In the genomic region with DNA sequence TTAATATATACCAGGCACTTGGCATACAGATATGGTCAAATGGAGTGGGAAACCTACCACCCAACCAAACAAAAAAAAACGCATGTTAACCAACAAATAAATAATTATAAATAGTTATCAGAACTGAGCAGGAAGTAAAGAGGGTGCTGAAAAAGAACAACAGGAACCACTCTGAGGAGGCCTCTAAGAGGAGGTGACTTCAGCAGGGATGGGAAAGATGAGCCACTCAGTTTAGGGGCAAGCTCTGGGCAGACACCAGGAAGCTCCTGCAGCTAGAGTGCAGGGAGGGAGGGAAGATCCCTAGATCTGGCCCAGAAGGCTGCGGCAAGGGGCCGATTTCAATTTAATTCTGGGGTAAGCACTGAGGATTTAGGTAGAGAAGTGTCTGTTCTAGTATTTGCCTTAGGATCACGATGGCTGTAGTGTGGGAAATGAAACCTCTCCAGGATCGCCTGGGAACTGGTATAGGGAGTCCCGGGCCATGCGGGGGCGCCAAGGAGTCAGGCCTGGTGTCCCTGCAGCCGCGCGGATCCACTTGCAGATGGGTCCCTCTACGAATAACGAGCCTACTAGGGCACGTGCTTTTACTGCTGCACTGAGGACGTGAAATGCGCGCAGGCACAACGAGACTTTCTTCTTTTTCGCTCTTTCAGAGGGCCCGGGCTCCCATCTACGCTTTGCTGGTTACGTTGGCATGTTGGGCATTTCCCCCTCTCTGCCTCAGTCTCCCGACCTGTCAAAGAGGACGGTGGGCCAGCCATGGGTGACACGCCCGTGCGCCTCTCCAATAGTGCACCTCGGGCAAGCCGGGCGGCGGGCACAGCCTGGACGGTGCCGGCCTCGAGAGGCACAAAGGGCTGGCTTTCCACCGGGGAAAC, we compare ENCODE assay signal across 1 cellular context.
TF ChIP-seq lines count a peak whose summit lies in the region.

No MANE protein-coding gene starts in this region.

TF ChIP-seq in GM12878, 131 proteins besides CTCF, POLR2A, EP300 and RAD21 (continued from another document):
- TF ChIP-seq, protein P1, sequence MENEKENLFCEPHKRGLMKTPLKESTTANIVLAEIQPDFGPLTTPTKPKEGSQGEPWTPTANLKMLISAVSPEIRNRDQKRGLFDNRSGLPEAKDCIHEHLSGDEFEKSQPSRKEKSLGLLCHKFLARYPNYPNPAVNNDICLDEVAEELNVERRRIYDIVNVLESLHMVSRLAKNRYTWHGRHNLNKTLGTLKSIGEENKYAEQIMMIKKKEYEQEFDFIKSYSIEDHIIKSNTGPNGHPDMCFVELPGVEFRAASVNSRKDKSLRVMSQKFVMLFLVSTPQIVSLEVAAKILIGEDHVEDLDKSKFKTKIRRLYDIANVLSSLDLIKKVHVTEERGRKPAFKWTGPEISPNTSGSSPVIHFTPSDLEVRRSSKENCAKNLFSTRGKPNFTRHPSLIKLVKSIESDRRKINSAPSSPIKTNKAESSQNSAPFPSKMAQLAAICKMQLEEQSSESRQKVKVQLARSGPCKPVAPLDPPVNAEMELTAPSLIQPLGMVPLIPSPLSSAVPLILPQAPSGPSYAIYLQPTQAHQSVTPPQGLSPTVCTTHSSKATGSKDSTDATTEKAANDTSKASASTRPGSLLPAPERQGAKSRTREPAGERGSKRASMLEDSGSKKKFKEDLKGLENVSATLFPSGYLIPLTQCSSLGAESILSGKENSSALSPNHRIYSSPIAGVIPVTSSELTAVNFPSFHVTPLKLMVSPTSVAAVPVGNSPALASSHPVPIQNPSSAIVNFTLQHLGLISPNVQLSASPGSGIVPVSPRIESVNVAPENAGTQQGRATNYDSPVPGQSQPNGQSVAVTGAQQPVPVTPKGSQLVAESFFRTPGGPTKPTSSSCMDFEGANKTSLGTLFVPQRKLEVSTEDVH (IDR thresholded peaks at IDR 0.05; ENCODE audit: low read depth, partially characterized antibody) = no peak
- TF ChIP-seq, protein P2, sequence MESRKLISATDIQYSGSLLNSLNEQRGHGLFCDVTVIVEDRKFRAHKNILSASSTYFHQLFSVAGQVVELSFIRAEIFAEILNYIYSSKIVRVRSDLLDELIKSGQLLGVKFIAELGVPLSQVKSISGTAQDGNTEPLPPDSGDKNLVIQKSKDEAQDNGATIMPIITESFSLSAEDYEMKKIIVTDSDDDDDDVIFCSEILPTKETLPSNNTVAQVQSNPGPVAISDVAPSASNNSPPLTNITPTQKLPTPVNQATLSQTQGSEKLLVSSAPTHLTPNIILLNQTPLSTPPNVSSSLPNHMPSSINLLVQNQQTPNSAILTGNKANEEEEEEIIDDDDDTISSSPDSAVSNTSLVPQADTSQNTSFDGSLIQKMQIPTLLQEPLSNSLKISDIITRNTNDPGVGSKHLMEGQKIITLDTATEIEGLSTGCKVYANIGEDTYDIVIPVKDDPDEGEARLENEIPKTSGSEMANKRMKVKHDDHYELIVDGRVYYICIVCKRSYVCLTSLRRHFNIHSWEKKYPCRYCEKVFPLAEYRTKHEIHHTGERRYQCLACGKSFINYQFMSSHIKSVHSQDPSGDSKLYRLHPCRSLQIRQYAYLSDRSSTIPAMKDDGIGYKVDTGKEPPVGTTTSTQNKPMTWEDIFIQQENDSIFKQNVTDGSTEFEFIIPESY (IDR thresholded peaks at IDR 0.05) = no peak
- no peak for TF ChIP-seq SIX5 (IDR thresholded peaks at IDR 0.05; ENCODE audit: low read depth, low read length, severe bottlenecking)
- TF ChIP-seq CREM (IDR thresholded peaks at IDR 0.05; ENCODE audit: low read depth) = no peak
- no peak for TF ChIP-seq CHD4 (IDR thresholded peaks at IDR 0.05)
- TF ChIP-seq, protein P3, sequence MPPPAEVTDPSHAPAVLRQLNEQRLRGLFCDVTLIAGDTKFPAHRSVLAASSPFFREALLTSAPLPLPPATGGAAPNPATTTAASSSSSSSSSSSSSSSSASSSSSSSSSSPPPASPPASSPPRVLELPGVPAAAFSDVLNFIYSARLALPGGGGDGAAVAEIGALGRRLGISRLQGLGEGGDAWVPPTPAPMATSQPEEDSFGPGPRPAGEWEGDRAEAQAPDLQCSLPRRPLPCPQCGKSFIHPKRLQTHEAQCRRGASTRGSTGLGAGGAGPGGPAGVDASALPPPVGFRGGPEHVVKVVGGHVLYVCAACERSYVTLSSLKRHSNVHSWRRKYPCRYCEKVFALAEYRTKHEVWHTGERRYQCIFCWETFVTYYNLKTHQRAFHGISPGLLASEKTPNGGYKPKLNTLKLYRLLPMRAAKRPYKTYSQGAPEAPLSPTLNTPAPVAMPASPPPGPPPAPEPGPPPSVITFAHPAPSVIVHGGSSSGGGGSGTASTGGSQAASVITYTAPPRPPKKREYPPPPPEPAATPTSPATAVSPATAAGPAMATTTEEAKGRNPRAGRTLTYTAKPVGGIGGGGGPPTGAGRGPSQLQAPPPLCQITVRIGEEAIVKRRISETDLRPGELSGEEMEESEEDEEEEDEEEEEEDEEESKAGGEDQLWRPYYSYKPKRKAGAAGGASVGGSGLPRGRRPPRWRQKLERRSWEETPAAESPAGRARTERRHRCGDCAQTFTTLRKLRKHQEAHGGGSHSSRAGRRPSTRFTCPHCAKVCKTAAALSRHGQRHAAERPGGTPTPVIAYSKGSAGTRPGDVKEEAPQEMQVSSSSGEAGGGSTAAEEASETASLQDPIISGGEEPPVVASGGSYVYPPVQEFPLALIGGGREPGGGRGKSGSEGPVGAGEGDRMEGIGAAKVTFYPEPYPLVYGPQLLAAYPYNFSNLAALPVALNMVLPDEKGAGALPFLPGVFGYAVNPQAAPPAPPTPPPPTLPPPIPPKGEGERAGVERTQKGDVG (CRISPR knock-in tag; IDR thresholded peaks at IDR 0.05) = no peak
- TF ChIP-seq WRNIP1 (IDR thresholded peaks at IDR 0.05; ENCODE audit: borderline replicate concordance, low read depth, low read length) = no peak
- no peak for TF ChIP-seq LARP7 (IDR thresholded peaks at IDR 0.05)
- TF ChIP-seq MYC (IDR thresholded peaks at IDR 0.05; ENCODE audit: insufficient read depth, insufficient read length, insufficient replicate concordance, low read length, severe bottlenecking) = peak; percentile 67
- TF ChIP-seq CREB1 (IDR thresholded peaks at IDR 0.05; ENCODE audit: low read depth) = no peak
- no peak for TF ChIP-seq KDM1A (IDR thresholded peaks at IDR 0.05; ENCODE audit: borderline replicate concordance)
- no peak for TF ChIP-seq SREBF1 (IDR thresholded peaks at IDR 0.05; ENCODE audit: low read length)
- 0 out of 2 replicates have a peak, but pooled peaks have one; percentile 17 for TF ChIP-seq TCF12 (IDR thresholded peaks at IDR 0.05; ENCODE audit: low read depth, low read length)
- no peak for TF ChIP-seq HDGF (IDR thresholded peaks at IDR 0.05)
- TF ChIP-seq, protein P4, sequence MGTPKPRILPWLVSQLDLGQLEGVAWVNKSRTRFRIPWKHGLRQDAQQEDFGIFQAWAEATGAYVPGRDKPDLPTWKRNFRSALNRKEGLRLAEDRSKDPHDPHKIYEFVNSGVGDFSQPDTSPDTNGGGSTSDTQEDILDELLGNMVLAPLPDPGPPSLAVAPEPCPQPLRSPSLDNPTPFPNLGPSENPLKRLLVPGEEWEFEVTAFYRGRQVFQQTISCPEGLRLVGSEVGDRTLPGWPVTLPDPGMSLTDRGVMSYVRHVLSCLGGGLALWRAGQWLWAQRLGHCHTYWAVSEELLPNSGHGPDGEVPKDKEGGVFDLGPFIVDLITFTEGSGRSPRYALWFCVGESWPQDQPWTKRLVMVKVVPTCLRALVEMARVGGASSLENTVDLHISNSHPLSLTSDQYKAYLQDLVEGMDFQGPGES (IDR thresholded peaks at IDR 0.05) = no peak
